Comparison of ENCODE assay signal across 8 cellular contexts in genomic region chr2:54595999-54596903, GRCh38.
DNase-seq lines count a peak whose midpoint lies in the region; ATAC-seq and TF ChIP-seq lines count a peak whose summit lies in the region.
"Had no signal": no experiment of that assay in that cellular context is flagged by ENCODE, and none has a peak within 500 bp of the region (broad histone marks: within the 10 kb centered on the region; RNA-seq: fewer than 3 reads in every experiment).

No MANE protein-coding gene starts in this region.

- no peak overlapping the region for H3K4me3 ChIP-seq in SK-N-SH (ENCODE audit: low read depth in 2 of 2, low read length in 1 of 2)

- peaks cover 56% of the 10 kb centered on the region for H3K4me1 Mint-ChIP-seq in stimulated activated effector memory CD8-positive, alpha-beta T cell treated with anti-CD3 and anti-CD28 coated beads, Interleukin-12 subunit alpha, Interleukin-12 subunit beta, amount 100 ng/mL, for 72 hours

- 84% methylated on average over 14 of the region's 15 CpGs for WGBS in SK-N-SH (ENCODE audit: low lambda C conversion rate)

- H3K9me2 ChIP-seq in SK-N-SH, result no peaks in the 10 kb centered on the region

- H3K27me3 ChIP-seq in SK-N-SH (ENCODE audit: insufficient read depth), result no peaks in the 10 kb centered on the region

- peaks cover 6 to 9% of the 10 kb centered on the region in 2 experiments; a peak in 3 of 4 replicates for H3K4me1 ChIP-seq in SK-N-SH (ENCODE audit: control insufficient read depth in 1 of 2, insufficient read depth in 2 of 2, low read depth in 1 of 2, low read length in 1 of 2)

- H4K20me1 ChIP-seq in SK-N-SH (ENCODE audit: insufficient read depth), result peaks cover 69% of the 10 kb centered on the region

- peak overlapping the region; percentile 79 for H3K4me3 Mint-ChIP-seq in stimulated activated effector memory CD8-positive, alpha-beta T cell treated with anti-CD3 and anti-CD28 coated beads, Interleukin-12 subunit alpha, Interleukin-12 subunit beta, amount 100 ng/mL, for 72 hours

- H3K9me3 Mint-ChIP-seq in activated naive CD4-positive, alpha-beta T cell treated with anti-CD3 and anti-CD28 coated beads, Interleukin-2, amount 50 U/mL, for 72 hours, result no peaks in the 10 kb centered on the region
- no peaks in the 10 kb centered on the region for H3K9me3 Mint-ChIP-seq in stimulated activated effector memory CD8-positive, alpha-beta T cell treated with anti-CD3 and anti-CD28 coated beads, Interleukin-12 subunit alpha, Interleukin-12 subunit beta, amount 100 ng/mL, for 72 hours

- DNase-seq in Kasumi-1 (lab: John Stamatoyannopoulos, UW) (peak; percentile 20 to 21), islet precursor cell (peak; percentile 31), SK-N-SH (no peak)
- no peak for DNase-seq in activated naive CD4-positive, alpha-beta T cell treated with anti-CD3 and anti-CD28 coated beads, Interleukin-2, amount 50 U/mL, for 72 hours (ENCODE audit: low spot score in 2 of 2)
- DNase-seq in stimulated activated effector memory CD8-positive, alpha-beta T cell treated with anti-CD3 and anti-CD28 coated beads, Interleukin-12 subunit alpha, Interleukin-12 subunit beta, amount 100 ng/mL, for 72 hours (ENCODE audit: low spot score in 2 of 2), result no peak
- DNase-seq: midbrain had no signal

- POLR2A ChIA-PET in SK-N-SH (lab: Yijun Ruan, JAX), result no interaction called here

- TF ChIP-seq CTCF in SK-N-SH (IDR thresholded peaks at IDR 0.05), result no peak

- ATAC-seq in activated naive CD4-positive, alpha-beta T cell treated with anti-CD3 and anti-CD28 coated beads, Interleukin-2, amount 50 U/mL, for 72 hours, result peak; percentile 21 to 28
- peak; percentile 45 for ATAC-seq in stimulated activated effector memory CD8-positive, alpha-beta T cell treated with anti-CD3 and anti-CD28 coated beads, Interleukin-12 subunit alpha, Interleukin-12 subunit beta, amount 100 ng/mL, for 72 hours
- ATAC-seq in HG03025 (IDR thresholded peaks at IDR 0.05; ENCODE audit: low FRiP score, unreplicated experiment) (no peak), GM21515 (IDR thresholded peaks at IDR 0.05; ENCODE audit: unreplicated experiment) (no peak)

- no peak for TF ChIP-seq RAD21 in SK-N-SH (IDR thresholded peaks at IDR 0.05; ENCODE audit: low read length)

- H3K36me3 Mint-ChIP-seq in activated naive CD4-positive, alpha-beta T cell treated with anti-CD3 and anti-CD28 coated beads, Interleukin-2, amount 50 U/mL, for 72 hours, result peaks cover 5 to 46% of the 10 kb centered on the region in 2 donors
- no peaks in the 10 kb centered on the region for H3K36me3 Mint-ChIP-seq in stimulated activated effector memory CD8-positive, alpha-beta T cell treated with anti-CD3 and anti-CD28 coated beads, Interleukin-12 subunit alpha, Interleukin-12 subunit beta, amount 100 ng/mL, for 72 hours

- TF ChIP-seq EP300 in SK-N-SH (IDR thresholded peaks at IDR 0.05; ENCODE audit: borderline replicate concordance in 1 of 2, low read depth in 1 of 2, low read length in 1 of 2), result no peak

- H3K36me3 ChIP-seq in SK-N-SH (replicated peaks in 1 of 2; ENCODE audit: control insufficient read depth in 1 of 2, insufficient read depth in 2 of 2, low read length in 1 of 2), result peaks cover 16 to 22% of the 10 kb centered on the region in 2 experiments

- H3K79me2 ChIP-seq in SK-N-SH (ENCODE audit: insufficient read depth), result peaks cover 99% of the 10 kb centered on the region

- H3F3A ChIP-seq in SK-N-SH (replicated peaks; ENCODE audit: insufficient read depth), result no peaks in the 10 kb centered on the region

- no peak overlapping the region for H2AFZ ChIP-seq in SK-N-SH (ENCODE audit: low read depth)

- no peak overlapping the region for H3K27ac ChIP-seq in SK-N-SH (ENCODE audit: low read depth in 2 of 2, low read length in 1 of 2)

- H3K9me3 ChIP-seq in SK-N-SH, result no peaks in the 10 kb centered on the region

- H3K9ac ChIP-seq in SK-N-SH, result no peak overlapping the region

- H3K27ac Mint-ChIP-seq in activated naive CD4-positive, alpha-beta T cell treated with anti-CD3 and anti-CD28 coated beads, Interleukin-2, amount 50 U/mL, for 72 hours, result peak overlapping the region; percentile 93 to 97
- peak overlapping the region; percentile 99 for H3K27ac Mint-ChIP-seq in stimulated activated effector memory CD8-positive, alpha-beta T cell treated with anti-CD3 and anti-CD28 coated beads, Interleukin-12 subunit alpha, Interleukin-12 subunit beta, amount 100 ng/mL, for 72 hours

- H3K4me2 ChIP-seq in SK-N-SH, result no peak overlapping the region

- CTCF ChIA-PET in SK-N-SH (lab: Yijun Ruan, JAX), result no interaction called here

TF ChIP-seq in SK-N-SH, 30 proteins besides CTCF, POLR2A, EP300 and RAD21:
- TF ChIP-seq SMC3 (IDR thresholded peaks at IDR 0.05; ENCODE audit: low read depth, low read length) (no peak), MXI1 (IDR thresholded peaks at IDR 0.05; ENCODE audit: low read depth, low read length) (no peak), IRF3 (IDR thresholded peaks at IDR 0.05; ENCODE audit: low read depth, low read length) (no peak), RCOR1 (IDR thresholded peaks at IDR 0.05; ENCODE audit: low read length) (no peak)

Comparison
In these comparisons a context has a peak if more than half of its experiments do, and no peak if none do; other contexts are left out.
1. DNase-seq: peak in Kasumi-1 (2 of 2) and islet precursor cell (single experiment); none in activated naive CD4-positive, alpha-beta T cell treated with anti-CD3 and anti-CD28 coated beads, Interleukin-2, amount 50 U/mL, for 72 hours (0 of 2), stimulated activated effector memory CD8-positive, alpha-beta T cell treated with anti-CD3 and anti-CD28 coated beads, Interleukin-12 subunit alpha, Interleukin-12 subunit beta, amount 100 ng/mL, for 72 hours (0 of 2) and SK-N-SH (single experiment).
2. ATAC-seq: peak in activated naive CD4-positive, alpha-beta T cell treated with anti-CD3 and anti-CD28 coated beads, Interleukin-2, amount 50 U/mL, for 72 hours (2 of 2) and stimulated activated effector memory CD8-positive, alpha-beta T cell treated with anti-CD3 and anti-CD28 coated beads, Interleukin-12 subunit alpha, Interleukin-12 subunit beta, amount 100 ng/mL, for 72 hours (single experiment); none in HG03025 (single experiment) and GM21515 (single experiment).